In the genomic region with DNA sequence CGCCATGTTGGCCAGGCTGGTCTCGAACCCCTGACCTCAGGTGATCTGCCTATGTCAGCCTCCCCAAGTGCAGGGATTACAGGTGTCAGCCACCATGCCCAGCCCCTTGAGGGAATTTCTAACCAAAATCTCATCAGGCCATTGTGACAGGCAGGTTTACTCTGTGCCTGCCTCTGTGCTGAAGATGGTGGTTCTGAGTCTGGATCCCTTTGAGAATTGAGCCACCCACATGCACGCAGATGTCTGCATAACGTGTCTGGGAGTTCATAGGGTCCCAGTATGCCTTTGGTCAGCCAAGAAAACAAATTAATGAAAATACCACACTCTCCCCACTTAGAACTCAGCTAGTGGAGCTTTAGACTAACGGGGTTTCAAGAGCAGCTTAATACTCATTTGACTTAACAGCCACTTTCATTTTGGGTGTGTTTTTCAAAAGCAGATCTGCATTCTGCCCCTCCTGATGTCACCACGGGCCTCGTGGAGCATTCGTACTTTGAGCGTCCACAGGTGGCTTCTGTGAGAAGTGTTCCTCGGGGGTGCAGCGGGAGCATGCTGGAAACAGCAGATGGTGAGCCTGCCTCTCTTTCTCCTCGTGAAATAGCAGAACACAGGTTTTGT, we compare ENCODE assay signal across 14 cellular contexts. TPM values are rescaled to one million over a fixed set of nuclear protein-coding genes. Genes with fewer than 3 reads are reported as not detected.
A peak's percentile ranks its signal among the peaks of the same experiment; 100 is the strongest.
DNase-seq lines count a peak whose midpoint lies in the region; ATAC-seq and TF ChIP-seq lines count a peak whose summit lies in the region.
"Had no signal": no experiment of that assay in that cellular context is flagged by ENCODE, and none has a peak within 500 bp of the region (broad histone marks: within the 10 kb centered on the region; RNA-seq: fewer than 3 reads in every experiment).

No MANE protein-coding gene starts in this region.

- POLR2A ChIA-PET in activated CD4-positive, alpha-beta T cell treated with anti-CD3 and anti-CD28 coated beads, Interleukin-2, amount 10 ng/mL, durations not matched to agents 7 days and 5 days (lab: Charles Lee): no interaction called here
- POLR2A ChIA-PET in naive thymus-derived CD8-positive, alpha-beta T cell (lab: Charles Lee): interaction anchor here (0.5 to 0.6 kb wide), 2 partner anchors 139 to 245 kb away, joined by 3 to 6 read pairs; no protein-coding TSS in a partner anchor

- H3K36me3 Mint-ChIP-seq in activated CD4-positive, alpha-beta T cell treated with anti-CD3 and anti-CD28 coated beads, Interleukin-2, amount 10 ng/mL, durations not matched to agents 7 days and 5 days (ENCODE audit: low read depth): peaks cover 54% of the 10 kb centered on the region
- H3K36me3 Mint-ChIP-seq in naive thymus-derived CD8-positive, alpha-beta T cell: peaks cover 4 to 69% (median 23%) of the 10 kb centered on the region in 3 donors

- H3K27ac Mint-ChIP-seq in activated CD4-positive, alpha-beta T cell treated with anti-CD3 and anti-CD28 coated beads, Interleukin-2, amount 10 ng/mL, durations not matched to agents 7 days and 5 days: peak overlapping the region; percentile 13
- H3K27ac Mint-ChIP-seq in naive thymus-derived CD8-positive, alpha-beta T cell: peak overlapping the region in 7 of 10 donors; percentile 41 to 74 (median 61)

- no peak for ATAC-seq in naive thymus-derived CD8-positive, alpha-beta T cell
- ATAC-seq in HG02623 (IDR thresholded peaks at IDR 0.05; ENCODE audit: unreplicated experiment) (no peak), GM21825 (IDR thresholded peaks at IDR 0.05; ENCODE audit: unreplicated experiment) (no peak)
- ATAC-seq: A549 had no signal

- H3K4me3 Mint-ChIP-seq in activated CD4-positive, alpha-beta T cell treated with anti-CD3 and anti-CD28 coated beads, Interleukin-2, amount 10 ng/mL, durations not matched to agents 7 days and 5 days: no peak overlapping the region
- peak overlapping the region in 2 of 10 donors; percentile 7 to 10 for H3K4me3 Mint-ChIP-seq in naive thymus-derived CD8-positive, alpha-beta T cell

- H3K4me1 Mint-ChIP-seq in activated CD4-positive, alpha-beta T cell treated with anti-CD3 and anti-CD28 coated beads, Interleukin-2, amount 10 ng/mL, durations not matched to agents 7 days and 5 days: peaks cover 34% of the 10 kb centered on the region
- peaks cover 7 to 59% (median 44%) of the 10 kb centered on the region in 4 donors for H3K4me1 Mint-ChIP-seq in naive thymus-derived CD8-positive, alpha-beta T cell

- no peaks in the 10 kb centered on the region for H3K27me3 Mint-ChIP-seq in activated CD4-positive, alpha-beta T cell treated with anti-CD3 and anti-CD28 coated beads, Interleukin-2, amount 10 ng/mL, durations not matched to agents 7 days and 5 days
- H3K27me3 Mint-ChIP-seq in naive thymus-derived CD8-positive, alpha-beta T cell: no peaks in the 10 kb centered on the region

- TF ChIP-seq CTCF in GM20000 (IDR thresholded peaks at IDR 0.05; ENCODE audit: extremely low read depth, missing control alignments): no peak

- H3K9me3 Mint-ChIP-seq in activated CD4-positive, alpha-beta T cell treated with anti-CD3 and anti-CD28 coated beads, Interleukin-2, amount 10 ng/mL, durations not matched to agents 7 days and 5 days: no peaks in the 10 kb centered on the region
- H3K9me3 Mint-ChIP-seq in naive thymus-derived CD8-positive, alpha-beta T cell: no peaks in the 10 kb centered on the region

- DNase-seq in activated CD4-positive, alpha-beta T cell treated with anti-CD3 and anti-CD28 coated beads, Interleukin-2, amount 10 ng/mL, durations not matched to agents 7 days and 5 days: no peak
- no peak for DNase-seq in activated CD4-positive, alpha-beta T cell treated with anti-CD3 and anti-CD28 coated beads, Interleukin-2, amount 50 U/mL, for 48 hours
- peak; percentile 61 for DNase-seq in GM20000 (ENCODE audit: low spot score)
- DNase-seq in NAMALWA (ENCODE audit: low spot score): peak; percentile 61
- no peak for DNase-seq in naive thymus-derived CD8-positive, alpha-beta T cell
- no peak for DNase-seq in SHP77 (lab: John Stamatoyannopoulos, UW)
- DNase-seq: dermis blood vessel endothelial cell, DMS153, NCI-H1417, NCI-H526, upper lobe of left lung had no signal

- CTCF ChIA-PET in activated CD4-positive, alpha-beta T cell treated with anti-CD3 and anti-CD28 coated beads, Interleukin-2, amount 10 ng/mL, durations not matched to agents 7 days and 5 days (lab: Charles Lee): no interaction called here

RNA-seq across cellular contexts. Expression of a gene that starts 45.3 kb away (rescaled TPM):
- 10 to 100 TPM; 57.6 to 62.1 TPM for total RNA-seq in activated CD4-positive, alpha-beta T cell treated with anti-CD3 and anti-CD28 coated beads, Interleukin-2, amount 10 ng/mL, durations not matched to agents 7 days and 5 days
- total RNA-seq in naive thymus-derived CD8-positive, alpha-beta T cell: 100 to 1,000 TPM; 158 to 163 TPM
- 10 to 100 TPM; 26.8 to 33.6 (median 28.6) TPM for polyA plus RNA-seq in naive thymus-derived CD8-positive, alpha-beta T cell

Comparison
In these comparisons a context has a peak if more than half of its experiments do, and no peak if none do; other contexts are left out.
1. DNase-seq: peak in GM20000 (single experiment) and NAMALWA (single experiment); none in activated CD4-positive, alpha-beta T cell treated with anti-CD3 and anti-CD28 coated beads, Interleukin-2, amount 10 ng/mL, durations not matched to agents 7 days and 5 days (single experiment), activated CD4-positive, alpha-beta T cell treated with anti-CD3 and anti-CD28 coated beads, Interleukin-2, amount 50 U/mL, for 48 hours (0 of 2), naive thymus-derived CD8-positive, alpha-beta T cell (0 of 10) and SHP77 (0 of 2).